2 cellular contexts compared by ENCODE assay signal in genomic region chr19:4174212-4174894, GRCh38.
A peak's percentile ranks its signal among the peaks of the same experiment; 100 is the strongest.
TF ChIP-seq lines count a peak whose summit lies in the region.

No MANE protein-coding gene starts in this region.

TF ChIP-seq in HEK293, 187 proteins besides CTCF, POLR2A, EP300 and RAD21:
- TF ChIP-seq KLF1 (tag by site-specific recombination; IDR thresholded peaks at IDR 0.05): peak; percentile 69; the same call in 1 of the 2 replicates
- TF ChIP-seq ZNF549 (tag by site-specific recombination; IDR thresholded peaks at IDR 0.05): no peak
- no peak for TF ChIP-seq ZNF777 (tag by site-specific recombination; IDR thresholded peaks at IDR 0.05; ENCODE audit: borderline replicate concordance)

TF ChIP-seq in K562, 482 proteins besides CTCF, POLR2A, EP300 and RAD21:
- TF ChIP-seq THRAP3 (IDR thresholded peaks at IDR 0.05; ENCODE audit: borderline replicate concordance): no peak
- TF ChIP-seq, protein P1, sequence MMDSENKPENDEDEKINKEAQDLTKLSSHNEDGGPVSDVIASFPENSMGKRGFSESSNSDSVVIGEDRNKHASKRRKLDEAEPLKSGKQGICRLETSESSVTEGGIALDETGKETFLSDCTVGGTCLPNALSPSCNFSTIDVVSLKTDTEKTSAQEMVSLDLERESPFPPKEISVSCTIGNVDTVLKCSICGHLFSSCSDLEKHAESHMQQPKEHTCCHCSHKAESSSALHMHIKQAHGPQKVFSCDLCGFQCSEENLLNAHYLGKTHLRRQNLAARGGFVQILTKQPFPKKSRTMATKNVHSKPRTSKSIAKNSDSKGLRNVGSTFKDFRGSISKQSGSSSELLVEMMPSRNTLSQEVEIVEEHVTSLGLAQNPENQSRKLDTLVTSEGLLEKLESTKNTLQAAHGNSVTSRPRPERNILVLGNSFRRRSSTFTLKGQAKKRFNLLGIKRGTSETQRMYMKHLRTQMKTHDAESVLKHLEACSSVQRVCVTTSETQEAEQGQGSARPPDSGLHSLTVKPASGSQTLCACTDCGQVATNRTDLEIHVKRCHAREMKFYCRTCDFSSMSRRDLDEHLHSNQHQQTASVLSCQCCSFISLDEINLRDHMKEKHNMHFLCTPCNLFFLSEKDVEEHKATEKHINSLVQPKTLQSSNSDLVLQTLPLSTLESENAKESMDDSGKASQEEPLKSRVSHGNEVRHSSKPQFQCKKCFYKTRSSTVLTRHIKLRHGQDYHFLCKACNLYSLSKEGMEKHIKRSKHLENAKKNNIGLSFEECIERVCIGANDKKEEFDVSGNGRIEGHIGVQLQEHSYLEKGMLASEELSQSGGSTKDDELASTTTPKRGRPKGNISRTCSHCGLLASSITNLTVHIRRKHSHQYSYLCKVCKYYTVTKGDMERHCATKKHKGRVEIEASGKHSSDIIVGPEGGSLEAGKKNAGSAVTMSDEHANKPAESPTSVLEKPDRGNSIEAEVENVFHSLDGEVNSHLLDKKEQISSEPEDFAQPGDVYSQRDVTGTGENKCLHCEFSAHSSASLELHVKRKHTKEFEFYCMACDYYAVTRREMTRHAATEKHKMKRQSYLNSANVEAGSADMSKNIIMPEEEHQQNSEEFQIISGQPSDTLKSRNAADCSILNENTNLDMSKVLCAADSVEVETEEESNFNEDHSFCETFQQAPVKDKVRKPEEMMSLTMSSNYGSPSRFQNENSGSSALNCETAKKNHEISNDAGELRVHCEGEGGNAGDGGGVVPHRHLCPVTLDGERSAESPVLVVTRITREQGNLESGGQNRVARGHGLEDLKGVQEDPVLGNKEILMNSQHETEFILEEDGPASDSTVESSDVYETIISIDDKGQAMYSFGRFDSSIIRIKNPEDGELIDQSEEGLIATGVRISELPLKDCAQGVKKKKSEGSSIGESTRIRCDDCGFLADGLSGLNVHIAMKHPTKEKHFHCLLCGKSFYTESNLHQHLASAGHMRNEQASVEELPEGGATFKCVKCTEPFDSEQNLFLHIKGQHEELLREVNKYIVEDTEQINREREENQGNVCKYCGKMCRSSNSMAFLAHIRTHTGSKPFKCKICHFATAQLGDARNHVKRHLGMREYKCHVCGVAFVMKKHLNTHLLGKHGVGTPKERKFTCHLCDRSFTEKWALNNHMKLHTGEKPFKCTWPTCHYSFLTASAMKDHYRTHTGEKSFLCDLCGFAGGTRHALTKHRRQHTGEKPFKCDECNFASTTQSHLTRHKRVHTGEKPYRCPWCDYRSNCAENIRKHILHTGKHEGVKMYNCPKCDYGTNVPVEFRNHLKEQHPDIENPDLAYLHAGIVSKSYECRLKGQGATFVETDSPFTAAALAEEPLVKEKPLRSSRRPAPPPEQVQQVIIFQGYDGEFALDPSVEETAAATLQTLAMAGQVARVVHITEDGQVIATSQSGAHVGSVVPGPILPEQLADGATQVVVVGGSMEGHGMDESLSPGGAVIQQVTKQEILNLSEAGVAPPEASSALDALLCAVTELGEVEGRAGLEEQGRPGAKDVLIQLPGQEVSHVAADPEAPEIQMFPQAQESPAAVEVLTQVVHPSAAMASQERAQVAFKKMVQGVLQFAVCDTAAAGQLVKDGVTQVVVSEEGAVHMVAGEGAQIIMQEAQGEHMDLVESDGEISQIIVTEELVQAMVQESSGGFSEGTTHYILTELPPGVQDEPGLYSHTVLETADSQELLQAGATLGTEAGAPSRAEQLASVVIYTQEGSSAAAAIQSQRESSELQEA (IDR thresholded peaks at IDR 0.05; ENCODE audit: low read depth): no peak
- 0 out of 2 replicates have a peak, but pooled peaks have one; percentile 18 for TF ChIP-seq POLR2G (IDR thresholded peaks at IDR 0.05; ENCODE audit: low read depth, low read length)
- TF ChIP-seq ZBTB7A (IDR thresholded peaks at IDR 0.05; ENCODE audit: borderline replicate concordance, control insufficient read depth, low read depth, low read length): 0 out of 2 replicates have a peak, but pooled peaks have one; percentile 21
- TF ChIP-seq, protein P2, sequence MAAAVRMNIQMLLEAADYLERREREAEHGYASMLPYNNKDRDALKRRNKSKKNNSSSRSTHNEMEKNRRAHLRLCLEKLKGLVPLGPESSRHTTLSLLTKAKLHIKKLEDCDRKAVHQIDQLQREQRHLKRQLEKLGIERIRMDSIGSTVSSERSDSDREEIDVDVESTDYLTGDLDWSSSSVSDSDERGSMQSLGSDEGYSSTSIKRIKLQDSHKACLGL (CRISPR knock-in tag; IDR thresholded peaks at IDR 0.05; ENCODE audit: borderline replicate concordance, poor library complexity, severe bottlenecking): no peak
- TF ChIP-seq TFAP4 (CRISPR knock-in tag; IDR thresholded peaks at IDR 0.05; ENCODE audit: borderline replicate concordance): peak; percentile 12; the same call in 1 of the 2 replicates
- TF ChIP-seq CBX8 (IDR thresholded peaks at IDR 0.05; ENCODE audit: borderline replicate concordance, extremely low read depth, low read depth, low read length, poor library complexity, severe bottlenecking): no peak
TF ChIP-seq in K562: peak in this region for 3.
